In the genomic region with DNA sequence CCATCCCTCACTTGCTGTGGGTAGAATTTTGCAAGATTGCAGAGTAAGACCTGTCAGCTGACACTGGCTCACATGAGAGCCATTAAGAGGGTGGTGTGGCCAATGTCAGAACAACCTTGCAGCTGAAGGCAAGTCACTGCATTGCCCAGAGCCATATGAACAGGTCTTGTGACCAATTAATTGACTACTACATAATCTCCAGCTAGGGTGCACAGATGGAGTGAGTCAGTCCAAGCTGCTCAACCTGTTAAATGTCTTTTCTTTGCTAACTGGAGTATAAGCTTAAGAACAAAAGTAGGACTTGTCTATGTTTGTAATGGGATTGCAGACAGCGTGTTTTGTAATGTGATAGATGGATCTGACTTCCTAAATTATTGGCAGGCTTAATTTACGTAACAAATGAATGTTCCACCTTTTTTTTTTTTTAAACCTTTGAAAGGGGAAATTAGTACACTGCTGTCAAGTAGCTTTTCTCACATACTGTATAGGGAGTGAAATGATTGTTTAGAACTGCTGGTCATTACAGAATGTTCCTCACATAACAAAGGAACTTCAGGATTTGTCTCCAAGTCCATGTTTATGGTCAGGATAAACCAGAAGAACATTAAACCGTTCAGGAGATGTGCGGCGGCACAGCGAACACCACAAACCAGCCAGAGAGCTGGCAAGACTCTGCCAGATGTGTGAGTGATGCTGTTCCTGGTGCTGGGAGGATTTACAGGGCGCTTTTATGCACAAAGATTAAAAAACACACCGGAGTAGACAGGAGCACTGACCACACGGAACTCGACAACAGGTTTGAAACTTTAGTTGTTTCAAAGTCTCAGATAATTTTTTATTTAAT, we compare ENCODE assay signal across 11 cellular contexts. TPM values are rescaled to one million over a fixed set of nuclear protein-coding genes. Genes with fewer than 3 reads are reported as not detected.
DNase-seq lines count a peak whose midpoint lies in the region; ATAC-seq and TF ChIP-seq lines count a peak whose summit lies in the region.
"Had no signal": no experiment of that assay in that cellular context is flagged by ENCODE, and none has a peak within 500 bp of the region (broad histone marks: within the 10 kb centered on the region; RNA-seq: fewer than 3 reads in every experiment).

No MANE protein-coding gene starts in this region.

- intact Hi-C loops in CD14-positive monocyte (cut with micrococcal nuclease) = loop anchor here in 1 of 2 donors (10.0 kb wide), 1 partner anchor 49 kb away; no protein-coding TSS in a partner anchor
- intact Hi-C loops in lower lobe of right lung (cut with DNase I) = no loop called here

- H3K27me3 ChIP-seq in lower lobe of right lung (ENCODE audit: low read depth) = no peaks in the 10 kb centered on the region
- H3K27me3 ChIP-seq: ascending aorta, BLaER1 had no signal

- H3K36me3 Mint-ChIP-seq in CD14-positive monocyte (peaks cover 7% of the 10 kb centered on the region in 2 donors), brain (no peaks in the 10 kb centered on the region)

- no peaks in the 10 kb centered on the region for H3K9me3 Mint-ChIP-seq in CD14-positive monocyte
- no peaks in the 10 kb centered on the region for H3K9me3 Mint-ChIP-seq in brain

- peaks cover 0 to 3% (median 0%) of the 10 kb centered on the region in 3 donors for H3K27me3 Mint-ChIP-seq in CD14-positive monocyte (ENCODE audit: low read depth in 3 of 3)
- H3K27me3 Mint-ChIP-seq in brain = no peaks in the 10 kb centered on the region

- H3K4me1 Mint-ChIP-seq in CD14-positive monocyte (peaks cover 66% of the 10 kb centered on the region), brain (peaks cover 55% of the 10 kb centered on the region)

- ATAC-seq in lower lobe of right lung = peak; percentile 31 to 50

- no peak overlapping the region for H3K27ac ChIP-seq in lower lobe of right lung
- H3K27ac ChIP-seq: ascending aorta, BLaER1 had no signal

- no peaks in the 10 kb centered on the region for H3K9me3 ChIP-seq in lower lobe of right lung
- H3K9me3 ChIP-seq: ascending aorta, BLaER1 had no signal

- TF ChIP-seq CTCF in CD14-positive monocyte (IDR thresholded peaks at IDR 0.05) (no peak), NB4 (IDR thresholded peaks at IDR 0.05; ENCODE audit: low read depth, low read length) (no peak), brain (conservative IDR thresholded peaks at IDR 0.05) (no peak), lower lobe of right lung (IDR thresholded peaks at IDR 0.05) (no peak)

- no peak for TF ChIP-seq POLR2A in NB4 (IDR thresholded peaks at IDR 0.05; ENCODE audit: extremely low read depth, insufficient read length)

- H3K4me3 Mint-ChIP-seq in CD14-positive monocyte = peak overlapping the region; percentile 60 to 61
- H3K4me3 Mint-ChIP-seq in brain = peak overlapping the region; percentile 33 to 80 (median 66)
- H3K4me3 Mint-ChIP-seq: IgD-negative memory B cell had no signal

- H3K4me3 ChIP-seq in NB4 (ENCODE audit: low read depth, low read length) = no peak overlapping the region
- H3K4me3 ChIP-seq in lower lobe of right lung = peak overlapping the region; percentile 12
- H3K4me3 ChIP-seq: ascending aorta, BLaER1 had no signal

- H3K4me1 ChIP-seq in lower lobe of right lung = peaks cover 74% of the 10 kb centered on the region

- peak; percentile 84 for DNase-seq in CD14-positive monocyte (ENCODE audit: low spot score)
- peak; percentile 33 for DNase-seq in NB4 (ENCODE audit: low read depth)
- no peak for DNase-seq in lower lobe of right lung
- DNase-seq in GM03348 (ENCODE audit: low spot score) = no peak
- DNase-seq in occipital lobe (lab: John Stamatoyannopoulos, UW) = no peak
- DNase-seq in SW 1271 (lab: John Stamatoyannopoulos, UW) = no peak
- no peak for DNase-seq in activated T-cell treated with anti-CD3 and anti-CD28 coated beads, Interleukin-2, amount 50 U/mL, for 48 hours

- no peaks in the 10 kb centered on the region for H3K36me3 ChIP-seq in lower lobe of right lung
- H3K36me3 ChIP-seq: ascending aorta, BLaER1 had no signal

- peak overlapping the region; percentile 91 to 99 (median 94) for H3K27ac Mint-ChIP-seq in CD14-positive monocyte
- H3K27ac Mint-ChIP-seq in brain = peak overlapping the region; percentile 67 to 97 (median 93)
- H3K27ac Mint-ChIP-seq: IgD-negative memory B cell had no signal

RNA-seq across cellular contexts. Expression of gene FNIP2, which starts 37.0 kb away (rescaled TPM):
- 1 to 10 TPM; 3.5 to 5.7 TPM for polyA plus RNA-seq in CD14-positive monocyte
- polyA plus RNA-seq in brain (ENCODE audit: insufficient read depth, low read depth, low replicate concordance) = 6.8 TPM
- total RNA-seq in lower lobe of right lung = 90.7 TPM
- total RNA-seq in occipital lobe = 66.6 TPM

Comparison
In these comparisons a context has a peak if more than half of its experiments do, and no peak if none do; other contexts are left out.
1. DNase-seq: peak in CD14-positive monocyte (single experiment) and NB4 (single experiment); none in lower lobe of right lung (single experiment), GM03348 (single experiment), occipital lobe (single experiment), SW 1271 (0 of 2) and activated T-cell treated with anti-CD3 and anti-CD28 coated beads, Interleukin-2, amount 50 U/mL, for 48 hours (0 of 2).